8 cellular contexts compared by ENCODE assay signal in the genomic region with DNA sequence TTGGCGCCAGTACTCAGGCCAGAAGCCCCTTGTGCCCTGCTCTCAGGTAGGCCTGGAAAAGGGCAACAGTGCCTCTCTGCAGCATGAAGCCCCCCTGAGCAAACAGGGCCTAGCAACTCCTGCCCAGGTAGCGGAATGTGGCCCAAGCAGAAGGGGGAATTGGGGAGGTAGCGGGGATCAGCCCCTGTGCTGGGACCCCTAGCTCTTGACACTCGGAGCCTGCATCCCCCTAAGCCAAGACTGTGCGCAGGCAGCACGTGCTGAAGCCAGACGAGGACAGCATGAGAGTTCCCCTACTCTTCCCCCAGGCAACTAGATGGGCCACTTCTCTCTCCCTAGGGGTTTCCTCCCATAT. TPM values are rescaled to one million over a fixed set of nuclear protein-coding genes. Genes with fewer than 3 reads are reported as not detected.
DNase-seq lines count a peak whose midpoint lies in the region; ATAC-seq and TF ChIP-seq lines count a peak whose summit lies in the region.

No MANE protein-coding gene starts in this region.

- intact Hi-C loops in cardiac septum (cut with DNase I) (no loop called here), body of pancreas (cut with DNase I) (no loop called here), vagina (cut with DNase I) (no loop called here)

- peak overlapping the region; percentile 72 for H2AK5ac ChIP-seq in mesendoderm (ENCODE audit: low read length)

- ATAC-seq in body of pancreas: no peak

- H3K4ac ChIP-seq in mesendoderm (ENCODE audit: low read depth, low read length): peak overlapping the region; percentile 56

- peaks cover 15% of the 10 kb centered on the region for H3K79me2 ChIP-seq in mesendoderm (ENCODE audit: control insufficient read depth, insufficient read depth, low read length)

- H4K5ac ChIP-seq in mesendoderm (ENCODE audit: low read length): no peak overlapping the region

- TF ChIP-seq POLR2A in body of pancreas (IDR thresholded peaks at IDR 0.05) (no peak), vagina (IDR thresholded peaks at IDR 0.05) (no peak)

- H3K9me3 ChIP-seq in right atrium auricular region (no peaks in the 10 kb centered on the region), body of pancreas (no peaks in the 10 kb centered on the region), vagina (no peaks in the 10 kb centered on the region)

- H2BK120ac ChIP-seq in mesendoderm (ENCODE audit: low read depth, low read length): no peak overlapping the region

- peak overlapping the region; percentile 96 for H3K56ac ChIP-seq in mesendoderm (ENCODE audit: low read length)

- peaks cover 17% of the 10 kb centered on the region for H3K79me1 ChIP-seq in mesendoderm (ENCODE audit: low read length)

- peaks cover 52% of the 10 kb centered on the region for H3K36me3 ChIP-seq in right atrium auricular region
- H3K36me3 ChIP-seq in body of pancreas (replicated peaks in 1 of 2; ENCODE audit: insufficient read depth in 1 of 2, low read depth in 2 of 2): peaks cover 0 to 5% of the 10 kb centered on the region in 2 donors
- H3K36me3 ChIP-seq in mesendoderm (ENCODE audit: control insufficient read depth, insufficient read depth, low read length): peaks cover 12% of the 10 kb centered on the region
- H3K36me3 ChIP-seq in vagina: peaks cover 0 to 42% of the 10 kb centered on the region in 2 donors

- H3K4me1 ChIP-seq in right atrium auricular region (peaks cover 4 to 53% of the 10 kb centered on the region in 2 donors), body of pancreas (peaks cover 52% of the 10 kb centered on the region), mesendoderm (ENCODE audit: control insufficient read depth, low read depth, low read length) (peaks cover 2% of the 10 kb centered on the region), vagina (peaks cover 51% of the 10 kb centered on the region)

- H3K27me3 ChIP-seq in right atrium auricular region: no peaks in the 10 kb centered on the region
- no peaks in the 10 kb centered on the region for H3K27me3 ChIP-seq in body of pancreas
- no peaks in the 10 kb centered on the region for H3K27me3 ChIP-seq in mesendoderm (ENCODE audit: insufficient read depth, low read length, poor library complexity)
- no peaks in the 10 kb centered on the region for H3K27me3 ChIP-seq in vagina

- no peak overlapping the region for H4K8ac ChIP-seq in mesendoderm (ENCODE audit: low read depth, low read length)

- in situ Hi-C loops in GM13977 (cut with MboI; ENCODE audit: low pct_unique_long_range_greater_than_20kb, low sequenced_read_pairs, unreplicated experiment): no loop called here

- DNase-seq in right atrium auricular region (ENCODE audit: low spot score) (no peak), cardiac septum (ENCODE audit: low spot score) (no peak), body of pancreas (no peak), mesendoderm (no peak), vagina (ENCODE audit: extremely low spot score in 2 of 2) (peak in 1 of 2 donors; percentile 91), iPS-NIHi7 (ENCODE audit: extremely low spot score) (no peak), GM13977 (ENCODE audit: low spot score) (no peak), NCI-H2171 treated with DMSO at 0.1 percent for 48 hours (lab: John Stamatoyannopoulos, UW) (no peak)

- peak overlapping the region; percentile 93 for H3K9ac ChIP-seq in mesendoderm (ENCODE audit: low read length)

- peak overlapping the region; percentile 92 to 96 for H3K27ac ChIP-seq in right atrium auricular region
- H3K27ac ChIP-seq in body of pancreas: peak overlapping the region; percentile 84 to 97 (median 91)
- H3K27ac ChIP-seq in mesendoderm (ENCODE audit: low read depth, low read length): peak overlapping the region; percentile 65
- H3K27ac ChIP-seq in vagina: peak overlapping the region; percentile 92

- peak overlapping the region; percentile 86 to 89 for H3K4me3 ChIP-seq in right atrium auricular region
- no peak overlapping the region for H3K4me3 ChIP-seq in body of pancreas
- peak overlapping the region; percentile 39 for H3K4me3 ChIP-seq in mesendoderm (ENCODE audit: low read length)
- H3K4me3 ChIP-seq in vagina: peak overlapping the region; percentile 96 to 100

- peak overlapping the region; percentile 82 for H2BK5ac ChIP-seq in mesendoderm (ENCODE audit: low read length)

- no peak overlapping the region for H2BK15ac ChIP-seq in mesendoderm (replicated peaks; ENCODE audit: low read depth)

- WGBS in body of pancreas, 2 donors: 22 to 48% methylated on average over 1 to 7 of the region's 7 CpGs
- WGBS in mesendoderm (ENCODE audit: extremely low coverage, insufficient coverage, low lambda C conversion rate): no CpG with 5 or more reads among the region's 7 CpGs

- H3K4me2 ChIP-seq in mesendoderm (ENCODE audit: low read length): peak overlapping the region; percentile 97

- TF ChIP-seq CTCF in right atrium auricular region (IDR thresholded peaks at IDR 0.05) (no peak), body of pancreas (IDR thresholded peaks at IDR 0.05) (no peak), vagina (IDR thresholded peaks at IDR 0.05) (no peak), GM13977 (IDR thresholded peaks at IDR 0.05; ENCODE audit: extremely low read depth, insufficient read depth, missing control alignments) (no peak)

- no peak overlapping the region for H3K18ac ChIP-seq in mesendoderm (ENCODE audit: low read length)

- no peak overlapping the region for H3K23ac ChIP-seq in mesendoderm (ENCODE audit: low read length)

RNA-seq across cellular contexts. Expression of a gene that starts 0.8 kb away (rescaled TPM):
- 10 to 100 TPM; 22.0 to 39.3 TPM for total RNA-seq in right atrium auricular region
- 41.7 TPM for total RNA-seq in cardiac septum
- total RNA-seq in body of pancreas: 10 to 100 TPM; 19.8 to 20.2 TPM
- polyA plus RNA-seq in mesendoderm (2013, experiment 1 of 2): 34.8 TPM
- 33.7 TPM for polyA plus RNA-seq in mesendoderm (2013, experiment 2 of 2)
- total RNA-seq in vagina: 29.2 TPM

RNA-seq across cellular contexts. Expression of a gene that starts 14.4 kb away (rescaled TPM):
- total RNA-seq in right atrium auricular region (10 to 100 TPM; 20.0 to 22.3 TPM), cardiac septum (23.7 TPM), body of pancreas (10 to 100 TPM; 17.9 to 22.1 TPM), vagina (42.2 TPM)
- polyA plus RNA-seq in mesendoderm (2013, experiment 1 of 2): 16.1 TPM
- polyA plus RNA-seq in mesendoderm (2013, experiment 2 of 2): 16.6 TPM

RNA-seq across cellular contexts. Expression of a gene that starts 18.7 kb away (rescaled TPM):
- total RNA-seq in right atrium auricular region (not detected), cardiac septum (0.59 TPM), body of pancreas (not detected), vagina (not detected)
- 3.7 TPM for polyA plus RNA-seq in mesendoderm (2013, experiment 1 of 2)
- 5.2 TPM for polyA plus RNA-seq in mesendoderm (2013, experiment 2 of 2)

RNA-seq across cellular contexts. Expression of a gene that starts 26.4 kb away (rescaled TPM):
- total RNA-seq in right atrium auricular region (under 1 TPM in 1 of 2 donors, not detected in 1; 0.35 TPM), cardiac septum (2.2 TPM), body of pancreas (under 1 TPM; 0.26 to 0.33 TPM), vagina (3.7 TPM)
- 0.69 TPM for polyA plus RNA-seq in mesendoderm (2013, experiment 1 of 2)
- polyA plus RNA-seq in mesendoderm (2013, experiment 2 of 2): 0.57 TPM

RNA-seq across cellular contexts. Expression of a gene that starts 39.3 kb away (rescaled TPM):
- total RNA-seq in right atrium auricular region (10 to 100 TPM in 1 of 2 donors, 1 to 10 TPM in 1; 5.7 to 10.7 TPM), cardiac septum (6.1 TPM), body of pancreas (10 to 100 TPM in 1 of 2 donors, 1 to 10 TPM in 1; 9.3 to 12.2 TPM), vagina (3.4 TPM)
- polyA plus RNA-seq in mesendoderm (2013, experiment 1 of 2): 21.1 TPM
- 22.0 TPM for polyA plus RNA-seq in mesendoderm (2013, experiment 2 of 2)

Comparison
In these comparisons a context has a peak if more than half of its experiments do, and no peak if none do; other contexts are left out.
1. H3K4me3 ChIP-seq: peak in right atrium auricular region (2 of 2), mesendoderm (single experiment) and vagina (2 of 2); none in body of pancreas (0 of 2).
2. Peak in every context shown above with its lines, with median percentiles within 50 percentile points of each other: H3K27ac ChIP-seq.